ENCODE assay signal across 8 cellular contexts in the genomic region with DNA sequence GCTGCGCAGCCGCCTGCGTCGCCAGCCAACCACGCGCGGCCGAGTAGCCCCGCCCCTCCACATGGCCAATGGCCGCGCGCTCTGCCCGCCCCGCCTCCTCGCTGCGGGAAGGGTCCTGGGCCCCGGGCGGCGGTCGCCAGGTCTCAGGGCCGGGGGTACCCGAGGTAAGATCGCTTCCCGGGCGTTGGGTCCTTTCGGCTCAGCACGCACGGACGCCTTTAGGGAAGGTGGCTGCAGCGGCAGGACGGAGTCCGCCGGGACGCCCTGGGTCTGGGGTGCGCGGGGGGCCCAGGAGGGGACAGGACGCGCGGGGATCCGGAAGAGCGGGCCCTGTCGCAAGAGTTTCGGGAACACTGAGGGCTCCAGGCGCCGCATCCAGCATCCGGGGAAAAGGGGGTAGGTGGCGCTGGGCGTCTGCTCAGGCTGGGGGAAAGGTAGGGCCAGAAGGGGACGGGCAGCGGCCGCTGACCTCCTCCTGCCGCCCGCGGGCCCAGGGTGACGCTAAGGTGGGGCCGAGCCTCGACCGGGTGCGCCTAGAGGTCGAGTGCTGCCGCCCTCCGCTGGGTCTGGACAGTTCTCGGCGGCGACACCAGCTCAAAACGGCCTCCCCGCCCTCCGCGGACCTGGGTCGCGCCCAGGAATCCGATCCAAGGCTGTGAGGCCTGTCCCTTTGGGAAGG. TPM values are rescaled to one million over a fixed set of nuclear protein-coding genes. Genes with fewer than 3 reads are reported as not detected.
A peak's percentile ranks its signal among the peaks of the same experiment; 100 is the strongest.
DNase-seq lines count a peak whose midpoint lies in the region; ATAC-seq and TF ChIP-seq lines count a peak whose summit lies in the region.

A gene (plus strand): TSS at position 95 of the 679 bp plus-strand sequence. CDS start 7,791 bp downstream, outside the sequence.

- H3K4me1 ChIP-seq in ascending aorta (peaks cover 6 to 15% of the 10 kb centered on the region in 2 donors), right cardiac atrium (ENCODE audit: control insufficient read depth, insufficient read depth, low read length) (peaks cover 14% of the 10 kb centered on the region), rectal smooth muscle tissue (ENCODE audit: control insufficient read depth, insufficient read depth, low read length) (peaks cover 9% of the 10 kb centered on the region), uterus (peaks cover 0 to 7% of the 10 kb centered on the region in 2 donors)

- H3K4me3 ChIP-seq in ascending aorta: peak within 1 kb of the TSS; percentile 89 to 98
- peak within 1 kb of the TSS; percentile 79 for H3K4me3 ChIP-seq in right cardiac atrium (ENCODE audit: low read length)
- H3K4me3 ChIP-seq in rectal smooth muscle tissue (ENCODE audit: low read length): peak within 1 kb of the TSS; percentile 95
- peak within 1 kb of the TSS; percentile 76 to 97 for H3K4me3 ChIP-seq in uterus

- under 1% methylated on average over 72 of the region's 72 CpGs for WGBS in right cardiac atrium

- H3K9me3 ChIP-seq in ascending aorta (no peaks in the 10 kb centered on the region), right cardiac atrium (ENCODE audit: control insufficient read depth, low read length) (no peaks in the 10 kb centered on the region), uterus (no peaks in the 10 kb centered on the region)

- peak within 1 kb of the TSS; percentile 94 for H3K9ac ChIP-seq in rectal smooth muscle tissue (ENCODE audit: low read length)

- TF ChIP-seq CTCF in ascending aorta (IDR thresholded peaks at IDR 0.05): no peak
- no peak for TF ChIP-seq CTCF in uterus (IDR thresholded peaks at IDR 0.05)

- H3K27me3 ChIP-seq in ascending aorta: no peaks in the 10 kb centered on the region
- no peaks in the 10 kb centered on the region for H3K27me3 ChIP-seq in right cardiac atrium (ENCODE audit: control insufficient read depth, insufficient read depth)
- H3K27me3 ChIP-seq in rectal smooth muscle tissue (ENCODE audit: control insufficient read depth, insufficient read depth, low read length): no peaks in the 10 kb centered on the region
- no peaks in the 10 kb centered on the region for H3K27me3 ChIP-seq in uterus

- no peaks in the 10 kb centered on the region for H3K36me3 ChIP-seq in ascending aorta
- no peaks in the 10 kb centered on the region for H3K36me3 ChIP-seq in rectal smooth muscle tissue (ENCODE audit: control insufficient read depth, insufficient read depth, low read length)
- no peaks in the 10 kb centered on the region for H3K36me3 ChIP-seq in uterus

- peak; percentile 87 for DNase-seq in NCI-H146 treated with DMSO at 0.1 percent for 48 hours (lab: John Stamatoyannopoulos, UW; ENCODE audit: unreplicated experiment)
- DNase-seq in T-helper 22 cell (ENCODE audit: low read depth): peak; percentile 75
- peak; percentile 35 to 91 for DNase-seq in ascending aorta (ENCODE audit: low spot score in 2 of 2)
- DNase-seq in right cardiac atrium: peak; percentile 92 to 97 (median 97)
- peak; percentile 56 to 88 for DNase-seq in uterus

- TF ChIP-seq POLR2A in GM15510 (IDR thresholded peaks at IDR 0.05; ENCODE audit: borderline replicate concordance, extremely low read depth, insufficient read length) (peak; percentile 84), uterus (IDR thresholded peaks at IDR 0.05) (peak; percentile 67 to 84)

- ATAC-seq in HG02852 (IDR thresholded peaks at IDR 0.05; ENCODE audit: unreplicated experiment) (peak; percentile 85), right cardiac atrium (peak; percentile 99)

- H3K27ac ChIP-seq in ascending aorta: peak within 1 kb of the TSS; percentile 93 to 94
- H3K27ac ChIP-seq in right cardiac atrium (ENCODE audit: low read length): peak within 1 kb of the TSS; percentile 93
- H3K27ac ChIP-seq in rectal smooth muscle tissue (ENCODE audit: low read depth, low read length): peak within 1 kb of the TSS; percentile 74
- H3K27ac ChIP-seq in uterus: peak within 1 kb of the TSS; percentile 76 to 94

- intact Hi-C loops in ascending aorta (cut with DNase I): loop anchor here (1.0 to 5.0 kb wide), 3 partner anchors 27 to 165 kb away; a partner anchor contains a TSS
- intact Hi-C loops in right cardiac atrium (cut with DNase I): no loop called here
- intact Hi-C loops in uterus (cut with DNase I; ENCODE audit: low total_unique reads): no loop called here

RNA-seq across cellular contexts. Expression of the gene that starts here (rescaled TPM):
- total RNA-seq in ascending aorta: 35.2 TPM
- 10 to 100 TPM; 28.5 to 32.6 (median 30.1) TPM for total RNA-seq in right cardiac atrium
- 30.0 TPM for polyA plus RNA-seq in right cardiac atrium
- 10 to 100 TPM in 3 of 4 donors, 1 to 10 TPM in 1; 7.4 to 43.2 (median 13.7) TPM for total RNA-seq in uterus

Comparison
In these comparisons a context has a peak if more than half of its experiments do, and no peak if none do; other contexts are left out.
1. Peak in every context shown above with its lines: DNase-seq, ATAC-seq, H3K4me3 ChIP-seq and H3K27ac ChIP-seq.